In the genomic region with DNA sequence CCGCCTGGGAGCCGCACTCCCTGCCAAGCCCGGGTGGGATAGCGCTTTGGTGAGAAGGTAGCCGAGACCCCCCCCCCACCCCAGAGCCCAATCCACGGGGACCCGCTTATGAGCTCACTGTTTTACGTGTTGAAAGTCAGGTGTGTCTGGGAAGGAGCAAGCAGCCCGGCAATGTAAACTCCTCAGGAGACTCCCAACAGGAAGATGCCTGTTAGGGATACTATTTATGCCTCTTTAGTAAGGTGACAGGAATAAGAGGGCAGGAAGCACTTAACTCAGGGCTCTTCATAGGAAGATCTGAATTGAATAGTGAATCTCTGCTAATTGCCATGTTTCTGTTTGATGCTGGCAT, we compare ENCODE assay signal across 9 cellular contexts. TPM values are rescaled to one million over a fixed set of nuclear protein-coding genes. Genes with fewer than 3 reads are reported as not detected.
DNase-seq lines count a peak whose midpoint lies in the region; ATAC-seq and TF ChIP-seq lines count a peak whose summit lies in the region.
"Had no signal": no experiment of that assay in that cellular context is flagged by ENCODE, and none has a peak within 500 bp of the region (broad histone marks: within the 10 kb centered on the region; RNA-seq: fewer than 3 reads in every experiment).

No MANE protein-coding gene starts in this region.

- H3K27ac ChIP-seq in cardiac muscle cell (no peak overlapping the region), layer of hippocampus (ENCODE audit: low read depth, low read length) (peak overlapping the region; percentile 77), transverse colon (no peak overlapping the region)

- H3K36me3 ChIP-seq in cardiac muscle cell, result no peaks in the 10 kb centered on the region
- no peaks in the 10 kb centered on the region for H3K36me3 ChIP-seq in transverse colon

- TF ChIP-seq CTCF in cardiac muscle cell (IDR thresholded peaks at IDR 0.05; ENCODE audit: low read depth, low read length) (no peak), transverse colon (IDR thresholded peaks at IDR 0.05) (no peak)

- H3K27me3 ChIP-seq in cardiac muscle cell, result peaks cover 30% of the 10 kb centered on the region
- H3K27me3 ChIP-seq in layer of hippocampus (ENCODE audit: control insufficient read depth, insufficient read depth, low read length), result no peaks in the 10 kb centered on the region
- H3K27me3 ChIP-seq in transverse colon, result peaks cover 13% of the 10 kb centered on the region

- TF ChIP-seq EP300 in transverse colon (IDR thresholded peaks at IDR 0.05; ENCODE audit: low read depth), result no peak

- DNase-seq in cardiac muscle cell (ENCODE audit: low read depth in 1 of 2, low spot score in 1 of 2) (no peak), left cardiac atrium (no peak), amniotic epithelial cell (ENCODE audit: low read depth) (peak; percentile 11), transverse colon (no peak), NCI-H446 (lab: John Stamatoyannopoulos, UW) (no peak)
- DNase-seq: NCI-H1092 had no signal

- in situ Hi-C loops in transverse colon (cut with MboI; ENCODE audit: low pct_ligation_motif_present in 1 of 4, low pct_unique_long_range_greater_than_20kb in 1 of 4, low sequenced_read_pairs in 3 of 4), result no loop called here

- peak overlapping the region; percentile 16 for H3K4me3 ChIP-seq in cardiac muscle cell
- peak overlapping the region in 3 of 4 donors; percentile 1 to 47 (median 32) for H3K4me3 ChIP-seq in transverse colon

- no peaks in the 10 kb centered on the region for H3K4me1 ChIP-seq in cardiac muscle cell (ENCODE audit: low read depth)
- peaks cover 8 to 22% (median 14%) of the 10 kb centered on the region in 4 donors for H3K4me1 ChIP-seq in transverse colon

- intact Hi-C loops in left cardiac atrium (cut with DNase I) (no loop called here), transverse colon (cut with DNase I; ENCODE audit: low total_unique reads) (no loop called here)

- ATAC-seq in left cardiac atrium (no peak), HG03432 (IDR thresholded peaks at IDR 0.05; ENCODE audit: unreplicated experiment) (no peak), GM21515 (IDR thresholded peaks at IDR 0.05; ENCODE audit: unreplicated experiment) (no peak)

- H3K9me3 ChIP-seq in cardiac muscle cell (ENCODE audit: low read depth) (no peaks in the 10 kb centered on the region), transverse colon (no peaks in the 10 kb centered on the region)

- no peak for TF ChIP-seq POLR2A in transverse colon (IDR thresholded peaks at IDR 0.05)

- 3% methylated on average over 9 of the region's 9 CpGs; no CpG with 5 or more reads in 1 of the 2 donors for WGBS in transverse colon (ENCODE audit: low coverage in 1 of 2), 2 donors

RNA-seq across cellular contexts. Expression of a gene that starts 0.4 kb away (rescaled TPM):
- total RNA-seq in cardiac muscle cell (3.2 and 4.9 TPM in 2 replicates), left cardiac atrium (1 to 10 TPM; 4.7 to 6.0 TPM), transverse colon (1 to 10 TPM in 3 of 4 donors, not detected in 1; 1.4 to 3.4 (median 1.7) TPM)
- polyA plus RNA-seq in cardiac muscle cell, result 1.6 and 7.8 TPM in 2 replicates
